17 cellular contexts compared by ENCODE assay signal in genomic region chr5:138903113-138903789, GRCh38. TPM values are rescaled to one million over a fixed set of nuclear protein-coding genes. Genes with fewer than 3 reads are reported as not detected.
DNase-seq lines count a peak whose midpoint lies in the region; ATAC-seq, FAIRE-seq and TF ChIP-seq lines count a peak whose summit lies in the region.
"Had no signal": no experiment of that assay in that cellular context is flagged by ENCODE, and none has a peak within 500 bp of the region (broad histone marks: within the 10 kb centered on the region; RNA-seq: fewer than 3 reads in every experiment).

No MANE protein-coding gene starts in this region.

- H3K36me3 ChIP-seq in ascending aorta, result peaks cover 22 to 32% of the 10 kb centered on the region in 2 donors
- H3K36me3 ChIP-seq: pancreas had no signal

- no peaks in the 10 kb centered on the region for H3K9me3 ChIP-seq in ascending aorta
- H3K9me3 ChIP-seq: pancreas had no signal

- intact Hi-C loops in ascending aorta (cut with DNase I), result no loop called here

- no peak for TF ChIP-seq POLR2A in H54 (IDR thresholded peaks at IDR 0.05; ENCODE audit: low read depth, low read length)

- no peaks in the 10 kb centered on the region for H3K27me3 ChIP-seq in ascending aorta
- H3K27me3 ChIP-seq: pancreas had no signal

- H3K4me3 Mint-ChIP-seq in immature natural killer cell, result no peak overlapping the region
- H3K4me3 Mint-ChIP-seq: activated B cell treated with CpG ODN at 0.5 μM for 24 hours; activated T-helper 1 cell treated with anti-CD3 and anti-CD28 coated beads, Interleukin-12 subunit alpha, Interleukin-12 subunit beta, Interleukin-2, Interleukin-4 antibody, amounts not matched to agents 30 ng/mL and 10 ng/mL and 1 ng/mL, durations not matched to agents 14 hours and 24 hours and 36 hours; CD4-positive, alpha-beta T cell; stimulated activated naive CD8-positive, alpha-beta T cell treated with anti-CD3 and anti-CD28 coated beads, Interleukin-15, Interleukin-2, amounts not matched to agents 100 ng/mL and 50 ng/mL, for 24 hours had no signal

- H3K4me1 Mint-ChIP-seq in immature natural killer cell, result peaks cover 0 to 7% of the 10 kb centered on the region in 2 donors

- no peak for TF ChIP-seq CTCF in ascending aorta (IDR thresholded peaks at IDR 0.05)

- no peaks in the 10 kb centered on the region for H3K4me1 ChIP-seq in ascending aorta

- no peak overlapping the region for H3K4me3 ChIP-seq in ascending aorta
- H3K4me3 ChIP-seq: lung, pancreas had no signal

- H3K9me3 Mint-ChIP-seq in immature natural killer cell, result no peaks in the 10 kb centered on the region
- H3K9me3 Mint-ChIP-seq: activated B cell treated with CpG ODN at 0.5 μM for 24 hours; activated T-helper 1 cell treated with anti-CD3 and anti-CD28 coated beads, Interleukin-12 subunit alpha, Interleukin-12 subunit beta, Interleukin-2, Interleukin-4 antibody, amounts not matched to agents 30 ng/mL and 10 ng/mL and 1 ng/mL, durations not matched to agents 14 hours and 24 hours and 36 hours; CD4-positive, alpha-beta T cell had no signal

- FAIRE-seq in H54 (lab: Jason Lieb, UNC), result no peak
- FAIRE-seq: pancreas had no signal

- H3K27ac Mint-ChIP-seq in immature natural killer cell, result no peak overlapping the region
- H3K27ac Mint-ChIP-seq: activated B cell treated with CpG ODN at 0.5 μM for 24 hours; activated T-helper 1 cell treated with anti-CD3 and anti-CD28 coated beads, Interleukin-12 subunit alpha, Interleukin-12 subunit beta, Interleukin-2, Interleukin-4 antibody, amounts not matched to agents 30 ng/mL and 10 ng/mL and 1 ng/mL, durations not matched to agents 14 hours and 24 hours and 36 hours; CD4-positive, alpha-beta T cell; stimulated activated naive CD8-positive, alpha-beta T cell treated with anti-CD3 and anti-CD28 coated beads, Interleukin-15, Interleukin-2, amounts not matched to agents 100 ng/mL and 50 ng/mL, for 24 hours had no signal

- H3K27ac ChIP-seq in ascending aorta, result peak overlapping the region; percentile 5 to 19
- H3K27ac ChIP-seq: pancreas had no signal

- DNase-seq in H54 (ENCODE audit: insufficient read length, low spot score) (peak; percentile 21), ascending aorta (ENCODE audit: low spot score in 2 of 2) (no peak), fibroblast of the conjunctiva (ENCODE audit: low read depth) (peak; percentile 1), renal cortical epithelial cell (ENCODE audit: low read depth) (peak; percentile 28), activated gamma-delta T cell treated with Interleukin-2 at 50 U/mL for 16 hours (no peak), immature natural killer cell (no peak), UCSD-AML1 (lab: John Stamatoyannopoulos, UW; ENCODE audit: unreplicated experiment) (no peak)
- DNase-seq: activated B cell treated with CpG ODN at 0.5 μM for 24 hours; CD4-positive, alpha-beta T cell; cerebellar nuclear complex; NCI-H510A; pancreas; stimulated activated CD4-positive, alpha-beta T cell treated with anti-CD3 and anti-CD28 coated beads, Interleukin-2, amount 100 ng/mL, for 48 hours had no signal

- peaks cover 7 to 24% (median 11%) of the 10 kb centered on the region in 3 donors for H3K36me3 Mint-ChIP-seq in immature natural killer cell

- no peak for ATAC-seq in GM18519 (IDR thresholded peaks at IDR 0.05; ENCODE audit: low FRiP score, unreplicated experiment)

- peaks cover 0 to 2% (median 1%) of the 10 kb centered on the region in 3 donors for H3K27me3 Mint-ChIP-seq in immature natural killer cell (ENCODE audit: low read depth in 3 of 3)
- H3K27me3 Mint-ChIP-seq: activated B cell treated with CpG ODN at 0.5 μM for 24 hours; CD4-positive, alpha-beta T cell had no signal

RNA-seq across cellular contexts. Expression of gene LRRTM2, which starts 28.1 kb away (rescaled TPM):
- not detected for total RNA-seq in ascending aorta
- total RNA-seq in renal cortical epithelial cell, result 0.10 TPM in 1 of 2 replicates, not detected in the other
- polyA plus RNA-seq in immature natural killer cell, result not detected
- total RNA-seq: activated T-helper 1 cell treated with anti-CD3 and anti-CD28 coated beads, Interleukin-12 subunit alpha, Interleukin-12 subunit beta, Interleukin-2, Interleukin-4 antibody, amounts not matched to agents 30 ng/mL and 10 ng/mL and 1 ng/mL, durations not matched to agents 14 hours and 24 hours and 36 hours had no signal

Comparison
In these comparisons a context has a peak if more than half of its experiments do, and no peak if none do; other contexts are left out.
1. DNase-seq: peak in H54 (single experiment), fibroblast of the conjunctiva (single experiment) and renal cortical epithelial cell (single experiment); none in ascending aorta (0 of 2), activated gamma-delta T cell treated with Interleukin-2 at 50 U/mL for 16 hours (single experiment), immature natural killer cell (0 of 3) and UCSD-AML1 (single experiment).